ENCODE assay signal across 20 cellular contexts in the genomic region with DNA sequence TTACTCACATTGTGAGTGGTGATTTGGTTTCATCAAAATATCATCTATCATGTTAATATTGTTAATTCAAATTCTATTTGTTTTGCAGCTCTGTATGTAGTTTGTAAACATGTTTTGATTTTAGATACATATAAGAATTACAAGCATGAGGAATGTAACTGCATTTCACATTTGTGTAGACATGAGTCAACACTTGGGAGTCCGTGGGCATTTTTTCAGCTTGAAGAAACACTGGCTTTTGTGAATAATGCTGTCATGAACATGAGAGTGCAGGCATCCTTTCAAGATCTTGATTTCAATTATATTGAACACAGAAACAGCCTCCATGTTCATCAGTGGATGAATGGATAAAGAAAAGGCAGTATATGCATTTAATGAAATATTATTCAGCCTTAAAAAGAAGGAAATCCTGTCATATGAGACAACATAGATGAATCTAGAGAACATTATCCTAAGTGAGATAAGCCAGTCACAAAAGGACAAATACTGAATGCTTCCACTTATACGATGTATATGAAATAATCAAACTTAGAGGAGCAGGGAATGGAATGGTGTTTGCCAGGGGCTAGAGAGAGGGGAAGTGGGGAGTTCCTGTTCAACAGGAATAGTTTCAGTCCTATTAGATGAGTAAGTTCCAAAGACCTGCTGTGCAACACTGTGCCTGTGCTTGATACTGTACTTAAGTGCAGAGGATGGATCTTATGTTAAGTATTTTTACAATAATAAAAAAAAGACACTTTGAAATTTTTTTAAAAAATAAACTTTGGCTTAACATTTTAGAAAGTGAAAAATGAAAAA.
"Had no signal": no experiment of that assay in that cellular context is flagged by ENCODE, and none has a peak within 500 bp of the region (broad histone marks: within the 10 kb centered on the region; RNA-seq: fewer than 3 reads in every experiment).

No MANE protein-coding gene starts in this region.

- H3K4me3 ChIP-seq: dorsolateral prefrontal cortex, esophagus muscularis mucosa, gastrocnemius medialis, heart left ventricle, transverse colon had no signal

- H3K27ac ChIP-seq: dorsolateral prefrontal cortex, esophagus muscularis mucosa, gastrocnemius medialis, heart left ventricle, transverse colon had no signal

- H3K9me3 Mint-ChIP-seq: activated naive CD8-positive, alpha-beta T cell treated with anti-CD3 and anti-CD28 coated beads, Interleukin-2, amount 10 ng/mL, durations not matched to agents 7 days and 5 days; activated T-helper 1 cell treated with anti-CD3 and anti-CD28 coated beads, Interleukin-12 subunit alpha, Interleukin-12 subunit beta, Interleukin-2, Interleukin-4 antibody, amounts not matched to agents 30 ng/mL and 10 ng/mL and 1 ng/mL, durations not matched to agents 14 hours and 24 hours and 36 hours had no signal

- H3K27me3 Mint-ChIP-seq: activated naive CD8-positive, alpha-beta T cell treated with anti-CD3 and anti-CD28 coated beads, Interleukin-2, amount 10 ng/mL, durations not matched to agents 7 days and 5 days; natural killer cell treated with Interleukin-12 subunit alpha and Interleukin-12 subunit beta and Interleukin-15 and Interleukin-18, amount 100 ng/mL, for 72 hours had no signal

- H3K9me3 ChIP-seq: esophagus muscularis mucosa, gastrocnemius medialis, heart left ventricle, transverse colon had no signal

- H3K4me3 Mint-ChIP-seq: activated naive CD8-positive, alpha-beta T cell treated with anti-CD3 and anti-CD28 coated beads, Interleukin-2, amount 10 ng/mL, durations not matched to agents 7 days and 5 days; activated T-helper 1 cell treated with anti-CD3 and anti-CD28 coated beads, Interleukin-12 subunit alpha, Interleukin-12 subunit beta, Interleukin-2, Interleukin-4 antibody, amounts not matched to agents 30 ng/mL and 10 ng/mL and 1 ng/mL, durations not matched to agents 14 hours and 24 hours and 36 hours; natural killer cell treated with Interleukin-12 subunit alpha and Interleukin-12 subunit beta and Interleukin-15 and Interleukin-18, amount 100 ng/mL, for 72 hours had no signal

- H3K36me3 Mint-ChIP-seq: activated naive CD8-positive, alpha-beta T cell treated with anti-CD3 and anti-CD28 coated beads, Interleukin-2, amount 10 ng/mL, durations not matched to agents 7 days and 5 days; natural killer cell treated with Interleukin-12 subunit alpha and Interleukin-12 subunit beta and Interleukin-15 and Interleukin-18, amount 100 ng/mL, for 72 hours had no signal

- DNase-seq: activated CD4-positive, alpha-beta T cell treated with anti-CD3 and anti-CD28 coated beads for 48 hours; activated CD8-positive, alpha-beta memory T cell treated with anti-CD3 and anti-CD28 coated beads for 24 hours; activated naive CD4-positive, alpha-beta T cell; activated naive CD8-positive, alpha-beta T cell treated with anti-CD3 and anti-CD28 coated beads, Interleukin-2, amount 10 ng/mL, durations not matched to agents 7 days and 5 days; anterior cingulate cortex; dorsolateral prefrontal cortex; gastrocnemius medialis; heart left ventricle; mesendoderm; posterior cingulate gyrus; SHP77 treated with DMSO at 0.1 percent for 48 hours; stimulated activated CD4-positive, alpha-beta T cell treated with anti-CD3 and anti-CD28 coated beads, Interleukin-4, amount 100 ng/mL, for 24 hours; stimulated activated naive CD4-positive, alpha-beta T cell; substantia nigra; transverse colon had no signal

- H3K4me1 ChIP-seq: esophagus muscularis mucosa, gastrocnemius medialis, heart left ventricle, transverse colon had no signal

- ATAC-seq: gastrocnemius medialis; heart left ventricle; natural killer cell treated with Interleukin-12 subunit alpha and Interleukin-12 subunit beta and Interleukin-15 and Interleukin-18, amount 100 ng/mL, for 72 hours; SK-N-SH treated with all-trans-retinoic acid at 6 μM for 48 hours had no signal

- H3K4me1 Mint-ChIP-seq: activated naive CD8-positive, alpha-beta T cell treated with anti-CD3 and anti-CD28 coated beads, Interleukin-2, amount 10 ng/mL, durations not matched to agents 7 days and 5 days had no signal

- FAIRE-seq: islet of Langerhans had no signal

- H3K27ac Mint-ChIP-seq: activated naive CD8-positive, alpha-beta T cell treated with anti-CD3 and anti-CD28 coated beads, Interleukin-2, amount 10 ng/mL, durations not matched to agents 7 days and 5 days; activated T-helper 1 cell treated with anti-CD3 and anti-CD28 coated beads, Interleukin-12 subunit alpha, Interleukin-12 subunit beta, Interleukin-2, Interleukin-4 antibody, amounts not matched to agents 30 ng/mL and 10 ng/mL and 1 ng/mL, durations not matched to agents 14 hours and 24 hours and 36 hours; natural killer cell treated with Interleukin-12 subunit alpha and Interleukin-12 subunit beta and Interleukin-15 and Interleukin-18, amount 100 ng/mL, for 72 hours had no signal

- H3K36me3 ChIP-seq: esophagus muscularis mucosa, gastrocnemius medialis, heart left ventricle, transverse colon had no signal

- H3K27me3 ChIP-seq: dorsolateral prefrontal cortex, esophagus muscularis mucosa, gastrocnemius medialis, heart left ventricle, transverse colon had no signal
